ENCODE assay signal across 27 cellular contexts in the genomic region with DNA sequence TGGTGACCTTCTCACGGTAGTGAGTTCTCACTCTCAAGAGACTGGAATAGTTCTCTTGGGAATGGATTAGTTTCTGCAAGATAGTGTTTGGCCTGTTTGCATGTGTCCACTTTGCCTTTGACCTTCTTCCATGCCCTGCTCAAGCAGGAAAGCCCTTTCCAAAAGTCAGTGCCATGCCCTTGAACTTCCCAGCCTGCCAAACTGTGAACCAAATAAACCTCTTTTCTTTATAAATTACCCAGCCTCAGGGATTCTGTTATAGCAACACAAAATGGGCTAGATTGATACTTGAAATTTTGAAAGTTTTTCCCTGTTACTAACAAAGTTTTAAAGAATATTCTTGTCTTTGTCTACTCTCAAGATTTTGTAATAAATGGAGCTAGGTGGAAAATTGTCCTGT.
"Had no signal": no experiment of that assay in that cellular context is flagged by ENCODE, and none has a peak within 500 bp of the region (broad histone marks: within the 10 kb centered on the region; RNA-seq: fewer than 3 reads in every experiment).

No MANE protein-coding gene starts in this region.

- H3K9me3 ChIP-seq: suprapubic skin, testis, thoracic aorta, thyroid gland, transverse colon, upper lobe of left lung, upper lobe of right lung, uterus, vagina had no signal

- ATAC-seq: stimulated activated effector memory CD8-positive, alpha-beta T cell treated with anti-CD3 and anti-CD28 coated beads, Interleukin-12 subunit alpha, Interleukin-12 subunit beta, amount 100 ng/mL, for 72 hours; stimulated activated memory B cell treated with anti-CD40 and anti-IgM and Interleukin-4, amounts not matched to agents 10 μg/mL and 1 μg/mL and 100 μg/mL, for 72 hours; stimulated activated naive B cell treated with anti-CD40 and anti-IgM and Interleukin-4, amounts not matched to agents 10 μg/mL and 1 μg/mL and 100 μg/mL, for 72 hours; stimulated activated naive CD8-positive, alpha-beta T cell treated with anti-CD3 and anti-CD28 coated beads, Interleukin-15, amount 100 ng/mL, for 72 hours; stimulated activated naive CD8-positive, alpha-beta T cell treated with anti-CD3 and anti-CD28 coated beads, Interleukin-15, Interleukin-2, amounts not matched to agents 100 U/mL and 50 U/mL, for 24 hours; upper lobe of right lung had no signal

- H3K27ac ChIP-seq: stomach, suprapubic skin, testis, thoracic aorta, thyroid gland, tibial artery, tibial nerve, transverse colon, upper lobe of left lung, upper lobe of right lung, uterus, vagina had no signal

- H3K4me3 ChIP-seq: stomach, suprapubic skin, testis, thoracic aorta, thyroid gland, tibial artery, tibial nerve, transverse colon, upper lobe of left lung, upper lobe of right lung, uterus, vagina had no signal

- H3K36me3 ChIP-seq: stomach, suprapubic skin, thoracic aorta, thyroid gland, tibial artery, tibial nerve, transverse colon, upper lobe of left lung, upper lobe of right lung, uterus, vagina had no signal

- H3K27me3 ChIP-seq: stomach, suprapubic skin, testis, thyroid gland, tibial artery, tibial nerve, transverse colon, upper lobe of left lung, upper lobe of right lung, uterus, vagina had no signal

- H3K4me1 ChIP-seq: stomach, suprapubic skin, testis, thyroid gland, tibial artery, tibial nerve, transverse colon, upper lobe of left lung, upper lobe of right lung, uterus, vagina had no signal

- DNase-seq: stimulated activated CD4-positive, alpha-beta T cell treated with anti-CD3 and anti-CD28 coated beads, Interleukin-2, amount 100 ng/mL, for 48 hours; stimulated activated CD4-positive, alpha-beta T cell treated with anti-CD3 and anti-CD28 coated beads, Interleukin-4, amount 100 ng/mL, for 1 hour; stimulated activated CD4-positive, alpha-beta T cell treated with anti-CD3 and anti-CD28 coated beads, Interleukin-4, amount 100 ng/mL, for 24 hours; stimulated activated CD4-positive, alpha-beta T cell treated with anti-CD3 and anti-CD28 coated beads, Interleukin-4, amount 100 ng/mL, for 4 hours; stimulated activated CD8-positive, alpha-beta memory T cell treated with anti-CD3 and anti-CD28 coated beads, Interleukin-4, amount 100 ng/mL, for 48 hours; stimulated activated naive B cell treated with anti-CD40 and anti-IgM and Interleukin-4, amounts not matched to agents 10 μg/mL and 1 μg/mL and 100 μg/mL, for 72 hours; stimulated activated naive CD4-positive, alpha-beta T cell; stimulated activated naive CD4-positive, alpha-beta T cell treated with Interleukin-2 at 50 U/mL for 16 hours; stimulated activated naive CD8-positive, alpha-beta T cell treated with anti-CD3 and anti-CD28 coated beads, Interleukin-15, amount 100 ng/mL, for 72 hours; stimulated activated naive CD8-positive, alpha-beta T cell treated with anti-CD3 and anti-CD28 coated beads, Interleukin-15, Interleukin-2, amounts not matched to agents 100 U/mL and 50 U/mL, for 24 hours; stomach; substantia nigra; testis; thyroid gland; tibial artery; transverse colon; trophoblast cell; upper lobe of left lung; upper lobe of right lung; uterus had no signal

- FAIRE-seq: urothelium cell line had no signal
